ENCODE assay signal across 8 cellular contexts in genomic region chr5:95835682-95836405, GRCh38. TPM values are rescaled to one million over a fixed set of nuclear protein-coding genes. Genes with fewer than 3 reads are reported as not detected.
A peak's percentile ranks its signal among the peaks of the same experiment; 100 is the strongest.
DNase-seq lines count a peak whose midpoint lies in the region; ATAC-seq and TF ChIP-seq lines count a peak whose summit lies in the region.

No MANE protein-coding gene starts in this region.

- intact Hi-C loops in body of pancreas (cut with DNase I): loop anchor here (10.0 kb wide), 1 partner anchor 181 kb away; no protein-coding TSS in a partner anchor

- H3K27me3 ChIP-seq in ACC112 (ENCODE audit: insufficient read depth, low read length): no peaks in the 10 kb centered on the region
- H3K27me3 ChIP-seq in body of pancreas: no peaks in the 10 kb centered on the region
- H3K27me3 ChIP-seq in muscle layer of duodenum (ENCODE audit: low read depth, low read length): no peaks in the 10 kb centered on the region

- DNase-seq in body of pancreas (peak in 1 of 4 donors; percentile 21), NCI-H446 treated with DMSO at 0.1 percent for 48 hours (lab: John Stamatoyannopoulos, UW) (no peak), HT-29 (ENCODE audit: low spot score) (no peak)

- H3K9me3 ChIP-seq in body of pancreas (no peaks in the 10 kb centered on the region), muscle layer of duodenum (ENCODE audit: control insufficient read depth in 1 of 2, low read length in 2 of 2) (no peaks in the 10 kb centered on the region)

- peaks cover 37 to 49% (median 47%) of the 10 kb centered on the region in 3 donors for H3K4me1 Mint-ChIP-seq in IgD-negative memory B cell

- H3K9me3 Mint-ChIP-seq in IgD-negative memory B cell: no peaks in the 10 kb centered on the region

- ATAC-seq in body of pancreas (no peak), GM21515 (IDR thresholded peaks at IDR 0.05; ENCODE audit: unreplicated experiment) (no peak), GM18870 (IDR thresholded peaks at IDR 0.05; ENCODE audit: unreplicated experiment) (no peak)

- peak overlapping the region; percentile 80 for H3K4me3 ChIP-seq in ACC112 (ENCODE audit: low read depth, low read length)
- no peak overlapping the region for H3K4me3 ChIP-seq in body of pancreas
- H3K4me3 ChIP-seq in muscle layer of duodenum (ENCODE audit: low read depth in 1 of 2, low read length in 2 of 2): peak overlapping the region in 1 of 2 donors; percentile 43

- TF ChIP-seq CTCF in body of pancreas (IDR thresholded peaks at IDR 0.05): no peak

- peak overlapping the region; percentile 77 for H3K27ac ChIP-seq in ACC112 (ENCODE audit: low read depth, low read length)
- peak overlapping the region; percentile 4 to 97 (median 92) for H3K27ac ChIP-seq in body of pancreas
- peak overlapping the region; percentile 26 for H3K27ac ChIP-seq in muscle layer of duodenum (ENCODE audit: low read length)

- H2AFZ ChIP-seq in ACC112 (ENCODE audit: low read length, unreplicated experiment): peak overlapping the region; percentile 10

- no peak for TF ChIP-seq POLR2A in body of pancreas (IDR thresholded peaks at IDR 0.05)

- H3K4me1 ChIP-seq in ACC112 (ENCODE audit: control insufficient read depth, insufficient read depth, low read length, unreplicated experiment) (peaks cover 27% of the 10 kb centered on the region), body of pancreas (peaks cover 35% of the 10 kb centered on the region), muscle layer of duodenum (ENCODE audit: control insufficient read depth in 1 of 2, insufficient read depth in 2 of 2, low read length in 2 of 2) (peaks cover 0 to 8% of the 10 kb centered on the region in 2 donors)

- peak overlapping the region; percentile 83 to 96 (median 89) for H3K4me3 Mint-ChIP-seq in IgD-negative memory B cell

- H3K36me3 ChIP-seq in ACC112 (ENCODE audit: insufficient read depth, low read length): no peaks in the 10 kb centered on the region
- no peaks in the 10 kb centered on the region for H3K36me3 ChIP-seq in body of pancreas (replicated peaks in 1 of 2; ENCODE audit: insufficient read depth in 1 of 2, low read depth in 2 of 2)
- no peaks in the 10 kb centered on the region for H3K36me3 ChIP-seq in muscle layer of duodenum (ENCODE audit: control insufficient read depth in 1 of 2, insufficient read depth in 2 of 2, low read length in 2 of 2)

- no peaks in the 10 kb centered on the region for H3K27me3 Mint-ChIP-seq in IgD-negative memory B cell

- H3K27ac Mint-ChIP-seq in IgD-negative memory B cell: peak overlapping the region; percentile 47 to 92 (median 87)

- 40 to 49% methylated on average over 10 of the region's 10 CpGs for WGBS in body of pancreas, 2 donors

- no peaks in the 10 kb centered on the region for H3K36me3 Mint-ChIP-seq in IgD-negative memory B cell

- H3K79me2 ChIP-seq in ACC112 (ENCODE audit: control insufficient read depth, insufficient read depth, low read length, unreplicated experiment): peaks cover 5% of the 10 kb centered on the region

RNA-seq across cellular contexts. Expression of gene GLRX, which starts 13.3 kb away (rescaled TPM):
- 113 TPM for polyA plus RNA-seq in IgD-negative memory B cell
- total RNA-seq in body of pancreas: 10 to 100 TPM in 1 of 2 donors, 1 to 10 TPM in 1; 8.6 to 17.6 TPM
- 6.5 and 7.0 TPM in 2 replicates for total RNA-seq in HT-29 (2014; rRNA removed; shearing (Covaris generic))

Comparison
In these comparisons a context has a peak if more than half of its experiments do, and no peak if none do; other contexts are left out.
1. H3K27ac ChIP-seq: peak in every context shown above with its lines; median percentile 92 in body of pancreas; 77 in ACC112; 26 in muscle layer of duodenum.